In genomic region chr3:91287344-91287743, GRCh38 we compare ENCODE assay signal across 7 cellular contexts.
A peak's percentile ranks its signal among the peaks of the same experiment; 100 is the strongest.
DNase-seq lines count a peak whose midpoint lies in the region; ATAC-seq and TF ChIP-seq lines count a peak whose summit lies in the region.
"Not testable (repeated sequence)": the region's sequence is repeated elsewhere in the genome, so short reads cannot be mapped to it uniquely, and the experiment has no call there.

No MANE protein-coding gene starts in this region.

- not testable (repeated sequence) for H3K9ac ChIP-seq in HCT116 (ENCODE audit: low read length); NT2/D1 (ENCODE audit: insufficient read length, low read depth)

- not testable (repeated sequence) for H3K9me2 ChIP-seq in HCT116 (ENCODE audit: insufficient read depth)

- not testable (repeated sequence) for H3K4me1 ChIP-seq in BE2C; HCT116 (ENCODE audit: control insufficient read depth in 1 of 2, insufficient read depth in 2 of 2, low read length in 2 of 2); NT2/D1 (ENCODE audit: insufficient read depth, insufficient read length); Panc1 (ENCODE audit: control insufficient read depth, insufficient read depth, low read length)

- TF ChIP-seq POLR2A in HCT116 (IDR thresholded peaks at IDR 0.05; ENCODE audit: borderline replicate concordance, extremely low read depth, insufficient read depth, insufficient read length): not testable (repeated sequence)

- H3K4me2 ChIP-seq in HCT116 (ENCODE audit: low read length): not testable (repeated sequence)

- intact Hi-C loops in HCT116 (cut with micrococcal nuclease): loop anchor here (10.0 kb wide), 1 partner anchor 933 kb away; no protein-coding TSS in a partner anchor
- intact Hi-C loops in Panc1 (cut with micrococcal nuclease; ENCODE audit: unreplicated experiment): not testable (repeated sequence)

- not testable (repeated sequence) for H3K27me3 Mint-ChIP-seq in WTC11 (ENCODE audit: low read depth)

- H3K4me3 Mint-ChIP-seq in WTC11: not testable (repeated sequence)

- H3K79me2 ChIP-seq in HCT116 (ENCODE audit: insufficient read depth, low read length): not testable (repeated sequence)

- not testable (repeated sequence) for DNase-seq in BE2C; HCT116 (ENCODE audit: low read depth, low spot score); LNCaP clone FGC (ENCODE audit: low read depth); Panc1 (ENCODE audit: low read depth, low spot score); WTC11 (ENCODE audit: low spot score)
- DNase-seq in KBM-7 (peak; percentile 16), NT2/D1 (ENCODE audit: low read depth, low spot score) (peak; percentile 0)

- BruUV-seq in HCT116 (replicated peaks; lab: Mats Ljungman, UMichigan); Panc1 (replicated peaks; lab: Mats Ljungman, UMichigan): not testable (repeated sequence)

- H3K9me3 ChIP-seq in BE2C; HCT116 (ENCODE audit: control insufficient read depth in 1 of 2, insufficient read depth in 1 of 2, low read depth in 1 of 2, low read length in 2 of 2); NT2/D1 (ENCODE audit: insufficient read depth, low read length); Panc1 (ENCODE audit: control insufficient read depth, insufficient read depth, low read depth, low read length): not testable (repeated sequence)

- POLR2A ChIA-PET in HCT116 (lab: Charles Lee); Panc1 (lab: Charles Lee); WTC11 (lab: Charles Lee): not testable (repeated sequence)

- RAD21 ChIA-PET in HCT116 (lab: Charles Lee; ENCODE audit: low non-redundant PET in 1 of 2, low total read pairs in 2 of 2, uncharacterized antibody in 2 of 2, unreplicated experiment in 2 of 2): not testable (repeated sequence)

- not testable (repeated sequence) for H3K4me1 Mint-ChIP-seq in WTC11

- H2AFZ ChIP-seq in HCT116 (ENCODE audit: low read depth, low read length, poor library complexity, severe bottlenecking): not testable (repeated sequence)

- H3K27me3 ChIP-seq in BE2C; HCT116 (ENCODE audit: insufficient read depth, low read length); NT2/D1 (ENCODE audit: insufficient read depth, insufficient read length); Panc1 (ENCODE audit: control insufficient read depth, insufficient read depth, low read length): not testable (repeated sequence)

- not testable (repeated sequence) for H3K27ac ChIP-seq in HCT116 (ENCODE audit: low read depth, low read length); Panc1 (ENCODE audit: low read length)

- not testable (repeated sequence) for ATAC-seq in HCT116, Panc1
- peak; percentile 43; the same call in 1 of the 2 replicates for ATAC-seq in WTC11

- H4K20me1 ChIP-seq in HCT116 (ENCODE audit: insufficient read depth): not testable (repeated sequence)

- H3K36me3 Mint-ChIP-seq in WTC11: peaks cover 30% of the 10 kb centered on the region

- CTCF ChIA-PET in HCT116 (lab: Charles Lee); Panc1 (lab: Charles Lee); WTC11 (lab: Charles Lee): not testable (repeated sequence)

- in situ Hi-C loops in KBM-7 (cut with MboI; ENCODE audit: low pct_unique_long_range_greater_than_20kb, low sequenced_read_pairs); Panc1 (cut with HindIII; ENCODE audit: low pct_unique_long_range_greater_than_20kb, low sequenced_read_pairs): not testable (repeated sequence)

- 0 out of 2 replicates have a peak, but pooled peaks have one; percentile 10 for TF ChIP-seq RAD21 in HCT116 (IDR thresholded peaks at IDR 0.05; ENCODE audit: low read depth)

- H3K36me3 ChIP-seq in BE2C; HCT116 (ENCODE audit: control insufficient read depth in 1 of 2, insufficient read depth in 2 of 2, low read length in 2 of 2); NT2/D1 (ENCODE audit: insufficient read depth, insufficient read length, low read length); Panc1 (ENCODE audit: control insufficient read depth, insufficient read depth, low read length): not testable (repeated sequence)

- H3K9me3 Mint-ChIP-seq in WTC11: peaks cover 50% of the 10 kb centered on the region

- TF ChIP-seq CTCF in BE2C (IDR thresholded peaks at IDR 0.05; ENCODE audit: low read depth, low read length) (0 out of 2 replicates have a peak, but pooled peaks have one; percentile 14), HCT116 (IDR thresholded peaks at IDR 0.05 in 2 of 3, conservative IDR thresholded peaks at IDR 0.05 in 1 of 3; ENCODE audit: borderline replicate concordance in 1 of 3, insufficient read depth in 1 of 3, low read depth in 2 of 3, low read length in 2 of 3) (peak in 1 of 3 experiments; percentile 24; a peak in 1 of 6 replicates), LNCaP clone FGC (IDR thresholded peaks at IDR 0.05; ENCODE audit: control insufficient read depth, extremely low read depth, insufficient read depth) (0 out of 2 replicates have a peak, but pooled peaks have one; percentile 12), Panc1 (IDR thresholded peaks at IDR 0.05) (peak; percentile 14; the same call in 1 of the 2 replicates)
- not testable (repeated sequence) for TF ChIP-seq CTCF in WTC11 (IDR thresholded peaks at IDR 0.05)

- H3K27ac Mint-ChIP-seq in WTC11: not testable (repeated sequence)

- not testable (repeated sequence) for H3K4me3 ChIP-seq in BE2C (ENCODE audit: low read depth, low read length); HCT116 (replicated peaks in 1 of 2; ENCODE audit: low read depth in 1 of 2, low read length in 2 of 2); LNCaP clone FGC (ENCODE audit: low read depth, low read length); NT2/D1 (ENCODE audit: insufficient read length, low read depth); Panc1 (ENCODE audit: low read depth in 2 of 2, low read length in 2 of 2)
